21 cellular contexts compared by ENCODE assay signal in genomic region chr12:5071496-5071895, GRCh38. TPM values are rescaled to one million over a fixed set of nuclear protein-coding genes. Genes with fewer than 3 reads are reported as not detected.
"Had no signal": no experiment of that assay in that cellular context is flagged by ENCODE, and none has a peak within 500 bp of the region (broad histone marks: within the 10 kb centered on the region; RNA-seq: fewer than 3 reads in every experiment).

No MANE protein-coding gene starts in this region.

- H3K4me3 Mint-ChIP-seq: activated CD4-positive, alpha-beta T cell treated with anti-CD3 and anti-CD28 coated beads, Interleukin-2, amount 10 ng/mL, durations not matched to agents 24 days and 14 days; activated CD8-positive, alpha-beta T cell treated with anti-CD3 and anti-CD28 coated beads, Interleukin-2, amount 10 ng/mL, durations not matched to agents 7 days and 5 days; activated naive CD4-positive, alpha-beta T cell treated with anti-CD3 and anti-CD28 coated beads, Interleukin-2, amount 10 ng/mL, durations not matched to agents 7 days and 5 days; activated naive CD8-positive, alpha-beta T cell treated with anti-CD3 and anti-CD28 coated beads, Interleukin-2, amount 50 U/mL, for 24 hours; activated T-cell treated with anti-CD3 and anti-CD28 coated beads, Interleukin-2, amount 50 U/mL, for 4 hours; immature natural killer cell; stimulated activated naive CD8-positive, alpha-beta T cell treated with anti-CD3 and anti-CD28 coated beads, Interleukin-15, amount 100 ng/mL, for 72 hours; T-cell; type B pancreatic cell had no signal

- H3K4me1 ChIP-seq: psoas muscle, right lobe of liver had no signal

- H3K27me3 ChIP-seq: right lobe of liver had no signal

- H3K36me3 Mint-ChIP-seq: activated naive CD4-positive, alpha-beta T cell treated with anti-CD3 and anti-CD28 coated beads, Interleukin-2, amount 10 ng/mL, durations not matched to agents 7 days and 5 days; immature natural killer cell; T-cell; type B pancreatic cell had no signal

- H3K9me3 ChIP-seq: left ventricle myocardium inferior, psoas muscle, right lobe of liver had no signal

- H3K27ac Mint-ChIP-seq: activated CD4-positive, alpha-beta T cell treated with anti-CD3 and anti-CD28 coated beads, Interleukin-2, amount 10 ng/mL, durations not matched to agents 24 days and 14 days; activated CD8-positive, alpha-beta T cell treated with anti-CD3 and anti-CD28 coated beads, Interleukin-2, amount 10 ng/mL, durations not matched to agents 7 days and 5 days; activated naive CD4-positive, alpha-beta T cell treated with anti-CD3 and anti-CD28 coated beads, Interleukin-2, amount 10 ng/mL, durations not matched to agents 7 days and 5 days; activated naive CD8-positive, alpha-beta T cell treated with anti-CD3 and anti-CD28 coated beads, Interleukin-2, amount 50 U/mL, for 24 hours; immature natural killer cell; stimulated activated naive CD8-positive, alpha-beta T cell treated with anti-CD3 and anti-CD28 coated beads, Interleukin-15, amount 100 ng/mL, for 72 hours; T-cell; type B pancreatic cell had no signal

- H3K27ac ChIP-seq: coronary artery, left ventricle myocardium inferior, psoas muscle, right lobe of liver had no signal

- FAIRE-seq: endometrium, frontal cortex, small intestine had no signal

- H3K9me3 Mint-ChIP-seq: activated CD4-positive, alpha-beta T cell treated with anti-CD3 and anti-CD28 coated beads, Interleukin-2, amount 10 ng/mL, durations not matched to agents 24 days and 14 days; activated naive CD4-positive, alpha-beta T cell treated with anti-CD3 and anti-CD28 coated beads, Interleukin-2, amount 10 ng/mL, durations not matched to agents 7 days and 5 days; activated naive CD8-positive, alpha-beta T cell treated with anti-CD3 and anti-CD28 coated beads, Interleukin-2, amount 50 U/mL, for 24 hours; activated T-cell treated with anti-CD3 and anti-CD28 coated beads, Interleukin-2, amount 50 U/mL, for 4 hours; immature natural killer cell; stimulated activated naive CD8-positive, alpha-beta T cell treated with anti-CD3 and anti-CD28 coated beads, Interleukin-15, amount 100 ng/mL, for 72 hours; T-cell; type B pancreatic cell had no signal

- H3K36me3 ChIP-seq: left ventricle myocardium inferior, right lobe of liver had no signal

- H3K4me1 Mint-ChIP-seq: activated CD4-positive, alpha-beta T cell treated with anti-CD3 and anti-CD28 coated beads, Interleukin-2, amount 10 ng/mL, durations not matched to agents 24 days and 14 days; activated naive CD4-positive, alpha-beta T cell treated with anti-CD3 and anti-CD28 coated beads, Interleukin-2, amount 10 ng/mL, durations not matched to agents 7 days and 5 days; activated naive CD8-positive, alpha-beta T cell treated with anti-CD3 and anti-CD28 coated beads, Interleukin-2, amount 50 U/mL, for 24 hours; immature natural killer cell; stimulated activated naive CD8-positive, alpha-beta T cell treated with anti-CD3 and anti-CD28 coated beads, Interleukin-15, amount 100 ng/mL, for 72 hours; T-cell had no signal

- DNase-seq: activated CD4-positive, alpha-beta T cell treated with anti-CD3 and anti-CD28 coated beads, Interleukin-2, amount 10 ng/mL, durations not matched to agents 24 days and 14 days; activated CD8-positive, alpha-beta memory T cell treated with anti-CD3 and anti-CD28 coated beads, Interleukin-2, amount 50 U/mL, for 4 hours; activated CD8-positive, alpha-beta T cell treated with anti-CD3 and anti-CD28 coated beads, Interleukin-2, amount 10 ng/mL, durations not matched to agents 7 days and 5 days; activated naive CD4-positive, alpha-beta T cell treated with anti-CD3 and anti-CD28 coated beads, Interleukin-2, amount 10 ng/mL, durations not matched to agents 7 days and 5 days; activated naive CD8-positive, alpha-beta T cell treated with anti-CD3 and anti-CD28 coated beads, Interleukin-2, amount 50 U/mL, for 24 hours; activated T-cell treated with anti-CD3 and anti-CD28 coated beads, Interleukin-2, amount 50 U/mL, for 4 hours; immature natural killer cell; kidney glomerular epithelial cell; left ventricle myocardium inferior; psoas muscle; right lobe of liver; small intestine; stimulated activated CD4-positive, alpha-beta T cell treated with anti-CD3 and anti-CD28 coated beads, Interleukin-15, amount 100 ng/mL, for 24 hours; stimulated activated CD4-positive, alpha-beta T cell treated with anti-CD3 and anti-CD28 coated beads, Interleukin-2, amount 100 ng/mL, for 48 hours; stimulated activated naive CD8-positive, alpha-beta T cell treated with anti-CD3 and anti-CD28 coated beads, Interleukin-15, amount 100 ng/mL, for 72 hours; T-cell had no signal

- H3K4me3 ChIP-seq: coronary artery, left ventricle myocardium inferior, psoas muscle, right lobe of liver had no signal

- ATAC-seq: activated CD8-positive, alpha-beta T cell treated with anti-CD3 and anti-CD28 coated beads, Interleukin-2, amount 10 ng/mL, durations not matched to agents 7 days and 5 days; activated naive CD8-positive, alpha-beta T cell treated with anti-CD3 and anti-CD28 coated beads, Interleukin-2, amount 50 U/mL, for 24 hours; activated T-cell treated with anti-CD3 and anti-CD28 coated beads, Interleukin-2, amount 50 U/mL, for 4 hours; psoas muscle; right lobe of liver; stimulated activated naive CD8-positive, alpha-beta T cell treated with anti-CD3 and anti-CD28 coated beads, Interleukin-15, amount 100 ng/mL, for 72 hours; T-cell had no signal

RNA-seq across cellular contexts. Expression of gene KCNA5, which starts 27.8 kb away (rescaled TPM):
- total RNA-seq: activated CD4-positive, alpha-beta T cell treated with anti-CD3 and anti-CD28 coated beads, Interleukin-2, amount 10 ng/mL, durations not matched to agents 24 days and 14 days; activated CD8-positive, alpha-beta T cell treated with anti-CD3 and anti-CD28 coated beads, Interleukin-2, amount 10 ng/mL, durations not matched to agents 7 days and 5 days; activated T-cell treated with anti-CD3 and anti-CD28 coated beads, Interleukin-2, amount 50 U/mL, for 4 hours; osteoblast; T-cell had no signal
